In genomic region chr22:38203855-38204497, GRCh38 we compare ENCODE assay signal across 9 cellular contexts. TPM values are rescaled to one million over a fixed set of nuclear protein-coding genes. Genes with fewer than 3 reads are reported as not detected.
DNase-seq lines count a peak whose midpoint lies in the region; ATAC-seq lines count a peak whose summit lies in the region.
"Had no signal": no experiment of that assay in that cellular context is flagged by ENCODE, and none has a peak within 500 bp of the region (broad histone marks: within the 10 kb centered on the region; RNA-seq: fewer than 3 reads in every experiment).

No MANE protein-coding gene starts in this region.

- DNase-seq in MG63 (no peak), dermis blood vessel endothelial cell (peak; percentile 90), neuronal stem cell (ENCODE audit: low spot score) (no peak), NCI-H1436 (lab: John Stamatoyannopoulos, UW) (no peak), NCI-H1105 treated with DMSO at 0.1 percent for 48 hours (lab: John Stamatoyannopoulos, UW) (no peak), HK-2 (ENCODE audit: unreplicated experiment) (no peak)
- DNase-seq: stimulated activated CD4-positive, alpha-beta T cell treated with anti-CD3 and anti-CD28 coated beads, Interleukin-1b, Interleukin-23, amount 100 ng/mL, for 48 hours had no signal

- H3K27me3 ChIP-seq in BLaER1 (no peaks in the 10 kb centered on the region), MG63 (no peaks in the 10 kb centered on the region), neuronal stem cell (ENCODE audit: control insufficient read depth in 3 of 3, insufficient read depth in 3 of 3, low read depth in 1 of 3, low read length in 3 of 3) (peaks cover 0 to 23% (median 0%) of the 10 kb centered on the region in 3 experiments)

- no peaks in the 10 kb centered on the region for H3K9me3 ChIP-seq in BLaER1
- H3K9me3 ChIP-seq in MG63, result no peaks in the 10 kb centered on the region
- H3K9me3 ChIP-seq in neuronal stem cell (replicated peaks in 1 of 2; ENCODE audit: control insufficient read depth in 2 of 2, insufficient read depth in 1 of 2, low read depth in 1 of 2, low read length in 2 of 2), result no peaks in the 10 kb centered on the region

- H3K36me3 ChIP-seq in BLaER1 (no peaks in the 10 kb centered on the region), MG63 (peaks cover 22% of the 10 kb centered on the region), neuronal stem cell (replicated peaks in 1 of 2; ENCODE audit: control insufficient read depth in 2 of 2, insufficient read depth in 2 of 2, low read length in 2 of 2) (peaks cover 0 to 6% of the 10 kb centered on the region in 2 donors)

- H3K23ac ChIP-seq in neuronal stem cell (ENCODE audit: low read depth, low read length, poor library complexity), result no peak overlapping the region

- no peak overlapping the region for H2BK12ac ChIP-seq in neuronal stem cell (ENCODE audit: low read length)

- no peak overlapping the region for H2BK15ac ChIP-seq in neuronal stem cell (ENCODE audit: low read length)

- no peak overlapping the region for H4K91ac ChIP-seq in neuronal stem cell (ENCODE audit: low read depth, low read length, poor library complexity)

- WGBS in neuronal stem cell (ENCODE audit: extremely low coverage in 2 of 2, insufficient read length in 2 of 2, insufficient replicate concordance in 1 of 2), 2 donors, result no CpG with 5 or more reads among the region's 3 CpGs

- H3K4me2 ChIP-seq in BLaER1 (peak overlapping the region; percentile 100), neuronal stem cell (ENCODE audit: insufficient read depth, low read length, poor library complexity, severe bottlenecking) (no peak overlapping the region)

- no peak overlapping the region for H3K14ac ChIP-seq in neuronal stem cell (ENCODE audit: low read length)

- peaks cover 2% of the 10 kb centered on the region for H3K79me1 ChIP-seq in neuronal stem cell (ENCODE audit: low read depth, low read length)

- ATAC-seq in GM19351 (IDR thresholded peaks at IDR 0.05; ENCODE audit: unreplicated experiment), result no peak

- H2AFZ ChIP-seq in neuronal stem cell (ENCODE audit: low read length), result no peak overlapping the region

- H4K20me1 ChIP-seq in BLaER1, result peaks cover 35% of the 10 kb centered on the region

- H3K9ac ChIP-seq in BLaER1 (peak overlapping the region; percentile 31; the same call in 1 of the 2 replicates), neuronal stem cell (ENCODE audit: low read depth, low read length, poor library complexity) (no peak overlapping the region)

- H3K4me1 ChIP-seq in BLaER1, result peaks cover 66% of the 10 kb centered on the region
- H3K4me1 ChIP-seq in neuronal stem cell (ENCODE audit: control insufficient read depth in 2 of 2, insufficient read depth in 1 of 2, low read depth in 1 of 2, low read length in 2 of 2), result peaks cover 8 to 10% of the 10 kb centered on the region in 2 donors

- peak overlapping the region; percentile 41 for H3K18ac ChIP-seq in neuronal stem cell (ENCODE audit: low read length)

- no peak overlapping the region for H2BK120ac ChIP-seq in neuronal stem cell (ENCODE audit: low read depth, low read length)

- no peak overlapping the region for H2AK5ac ChIP-seq in neuronal stem cell (ENCODE audit: low read depth, low read length)

- H3K4me3 ChIP-seq in BLaER1, result peak overlapping the region; percentile 83; the same call in 1 of the 2 replicates
- H3K4me3 ChIP-seq in MG63, result peak overlapping the region; percentile 97
- H3K4me3 ChIP-seq in neuronal stem cell (ENCODE audit: low read length in 2 of 2), result peak overlapping the region in 1 of 2 donors; percentile 69

- no peak overlapping the region for H3K4ac ChIP-seq in neuronal stem cell (ENCODE audit: low read length)

- H2BK5ac ChIP-seq in neuronal stem cell (ENCODE audit: low read length), result no peak overlapping the region

- no peak overlapping the region for H3K27ac ChIP-seq in BLaER1
- no peak overlapping the region for H3K27ac ChIP-seq in neuronal stem cell (replicated peaks; ENCODE audit: low read length)

- H4K8ac ChIP-seq in neuronal stem cell (ENCODE audit: low read depth, low read length), result no peak overlapping the region

RNA-seq across cellular contexts. Expression of gene MAFF, which starts 2.2 kb away (rescaled TPM):
- total RNA-seq in MG63 (2014; rRNA removed; shearing (Covaris generic); ENCODE audit: low replicate concordance), result 15.8 and 22.0 TPM in 2 replicates
- total RNA-seq in dermis blood vessel endothelial cell, result 96.3 and 164 TPM in 2 replicates
- polyA plus RNA-seq in neuronal stem cell (2013, experiment 1 of 2), result 4.0 TPM
- polyA plus RNA-seq in neuronal stem cell (2013, experiment 2 of 2), result 4.3 TPM

RNA-seq across cellular contexts. Expression of gene PLA2G6, which starts 22.3 kb away (rescaled TPM):
- 2.7 and 3.1 TPM in 2 replicates for total RNA-seq in MG63 (2014; rRNA removed; shearing (Covaris generic); ENCODE audit: low replicate concordance)
- 4.6 and 10.6 TPM in 2 replicates for total RNA-seq in dermis blood vessel endothelial cell
- polyA plus RNA-seq in neuronal stem cell (2013, experiment 1 of 2), result 10.9 TPM
- polyA plus RNA-seq in neuronal stem cell (2013, experiment 2 of 2), result 11.4 TPM
